27 cellular contexts compared by ENCODE assay signal in the genomic region with DNA sequence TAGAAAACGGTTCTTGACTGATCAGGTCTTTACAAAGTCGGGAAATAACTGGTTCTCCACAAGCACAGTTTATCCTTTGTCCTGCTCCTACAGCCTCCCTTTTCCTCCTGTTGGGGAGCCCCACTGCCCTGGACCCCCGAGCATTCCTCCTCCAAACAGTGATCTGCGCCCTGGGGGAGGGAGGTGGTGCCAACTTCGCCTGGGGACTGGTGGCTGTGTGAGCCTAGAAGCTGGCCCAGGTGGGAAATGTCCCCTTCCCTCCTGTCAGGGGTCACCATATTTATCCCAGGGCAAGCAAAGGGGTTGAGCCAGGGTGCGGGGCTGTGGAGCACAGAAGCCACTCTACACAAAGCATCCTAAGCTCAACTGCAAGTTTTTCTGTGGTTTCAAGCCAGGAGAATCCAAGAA. TPM values are rescaled to one million over a fixed set of nuclear protein-coding genes. Genes with fewer than 3 reads are reported as not detected.
DNase-seq lines count a peak whose midpoint lies in the region; ATAC-seq and TF ChIP-seq lines count a peak whose summit lies in the region.
"Had no signal": no experiment of that assay in that cellular context is flagged by ENCODE, and none has a peak within 500 bp of the region (broad histone marks: within the 10 kb centered on the region; RNA-seq: fewer than 3 reads in every experiment).

No MANE protein-coding gene starts in this region.

- POLR2A ChIA-PET in WTC11 (lab: Charles Lee) = no interaction called here

- H3K9me3 Mint-ChIP-seq in CD4-positive, CD25-positive, alpha-beta regulatory T cell = peaks cover 0 to 11% (median 0%) of the 10 kb centered on the region in 7 donors
- no peaks in the 10 kb centered on the region for H3K9me3 Mint-ChIP-seq in WTC11

- DNase-seq in CD4-positive, CD25-positive, alpha-beta regulatory T cell = no peak
- peak; percentile 43 for DNase-seq in H7
- DNase-seq in WTC11 (ENCODE audit: low spot score) = no peak
- DNase-seq in osteoblast (ENCODE audit: insufficient read length, low spot score, missing footprints) = peak; percentile 79
- DNase-seq in activated CD4-positive, CD25-positive, alpha-beta regulatory T cell (lab: John Stamatoyannopoulos, UW) = no peak
- DNase-seq in medulla oblongata (ENCODE audit: extremely low spot score) = no peak
- DNase-seq in stimulated activated CD4-positive, alpha-beta T cell treated with anti-CD3 and anti-CD28 coated beads, Interleukin-2, amount 100 ng/mL, for 24 hours = no peak
- DNase-seq: AML-193, COR-L47, EL, GDM1, HCEC 1CT, IMR-90, NCI-H1092, NCI-H1417 treated with DMSO at 0.1 percent for 48 hours, NCI-H187, NCI-H2081 treated with DMSO at 0.1 percent for 48 hours, NCI-H2171, NCI-H226, NCI-H510A, NCI-H69, Peyer's patch, SIG-M5 had no signal

- peaks cover 47% of the 10 kb centered on the region for H3K27me3 ChIP-seq in CD4-positive, CD25-positive, alpha-beta regulatory T cell (ENCODE audit: control insufficient read depth, insufficient read depth, low read length)
- H3K27me3 ChIP-seq in H7 (ENCODE audit: control insufficient read depth, insufficient read depth, low read length) (peaks cover 99% of the 10 kb centered on the region), osteoblast (ENCODE audit: insufficient read depth, low read length) (peaks cover 100% of the 10 kb centered on the region)

- H3K4me2 ChIP-seq in osteoblast (ENCODE audit: insufficient read depth, low read length) = no peak overlapping the region

- peaks cover 92% of the 10 kb centered on the region for H3K27me3 Mint-ChIP-seq in CD4-positive, CD25-positive, alpha-beta regulatory T cell
- H3K27me3 Mint-ChIP-seq in WTC11 (ENCODE audit: low read depth) = peaks cover 99% of the 10 kb centered on the region

- H3K79me2 ChIP-seq in osteoblast (ENCODE audit: insufficient read depth, low read length) = no peaks in the 10 kb centered on the region

- H3K4me3 Mint-ChIP-seq in CD4-positive, CD25-positive, alpha-beta regulatory T cell = peak overlapping the region in 3 of 4 donors; percentile 19 to 83 (median 33)
- peak overlapping the region; percentile 22; the same call in 1 of the 2 replicates for H3K4me3 Mint-ChIP-seq in WTC11

- peaks cover 16 to 79% (median 44%) of the 10 kb centered on the region in 4 donors for H3K4me1 Mint-ChIP-seq in CD4-positive, CD25-positive, alpha-beta regulatory T cell
- peaks cover 70% of the 10 kb centered on the region for H3K4me1 Mint-ChIP-seq in WTC11

- no peak overlapping the region for H3K4me3 ChIP-seq in CD4-positive, CD25-positive, alpha-beta regulatory T cell (ENCODE audit: low read depth, low read length)
- H3K4me3 ChIP-seq in H7 (ENCODE audit: insufficient read depth, low read depth, low read length) (no peak overlapping the region), osteoblast (ENCODE audit: insufficient read depth, low read length) (no peak overlapping the region)
- H3K4me3 ChIP-seq: Peyer's patch, SK-N-MC had no signal

- H2AFZ ChIP-seq in osteoblast (ENCODE audit: low read length) = no peak overlapping the region

- peak overlapping the region in 1 of 3 donors; percentile 14 for H3K27ac Mint-ChIP-seq in CD4-positive, CD25-positive, alpha-beta regulatory T cell
- no peak overlapping the region for H3K27ac Mint-ChIP-seq in WTC11

- H3K4me1 ChIP-seq in CD4-positive, CD25-positive, alpha-beta regulatory T cell (ENCODE audit: control insufficient read depth, insufficient read depth, low read length, poor library complexity, severe bottlenecking) = peaks cover 69% of the 10 kb centered on the region
- H3K4me1 ChIP-seq in osteoblast (ENCODE audit: insufficient read depth, low read length) = no peaks in the 10 kb centered on the region

- H3K9me3 ChIP-seq in CD4-positive, CD25-positive, alpha-beta regulatory T cell (ENCODE audit: control insufficient read depth in 2 of 2, low read length in 2 of 2) = no peaks in the 10 kb centered on the region
- H3K9me3 ChIP-seq in osteoblast (ENCODE audit: low read depth, low read length) = no peaks in the 10 kb centered on the region
- H3K9me3 ChIP-seq: Peyer's patch had no signal

- H4K20me1 ChIP-seq in osteoblast (ENCODE audit: insufficient read depth, low read length) = peaks cover 2% of the 10 kb centered on the region

- H3K36me3 ChIP-seq in CD4-positive, CD25-positive, alpha-beta regulatory T cell (ENCODE audit: control insufficient read depth, insufficient read depth, low read length) = no peaks in the 10 kb centered on the region
- H3K36me3 ChIP-seq in H7 (replicated peaks; ENCODE audit: control insufficient read depth, insufficient read depth, low read length) (no peaks in the 10 kb centered on the region), osteoblast (ENCODE audit: insufficient read depth, low read length) (no peaks in the 10 kb centered on the region)
- H3K36me3 ChIP-seq: BLaER1 treated with 17β-estradiol and CSF1 and Interleukin-3, amounts not matched to agents 10 nM and 100 nM; Peyer's patch had no signal

- no peak overlapping the region for H3K27ac ChIP-seq in CD4-positive, CD25-positive, alpha-beta regulatory T cell (ENCODE audit: insufficient read depth, low read length, poor library complexity, severe bottlenecking)
- no peak overlapping the region for H3K27ac ChIP-seq in osteoblast (ENCODE audit: low read depth, low read length)
- H3K27ac ChIP-seq: BLaER1 treated with 17β-estradiol and CSF1 and Interleukin-3, amounts not matched to agents 10 nM and 100 nM; Peyer's patch; SK-N-MC had no signal

- CTCF ChIA-PET in WTC11 (lab: Charles Lee) = interaction anchor here (0.6 to 1.8 kb wide), 4 partner anchors 10 to 418 kb away, joined by 3 to 9 read pairs (median 5); a partner anchor contains a TSS

- TF ChIP-seq CTCF in WTC11 (IDR thresholded peaks at IDR 0.05) (no peak), osteoblast (IDR thresholded peaks at IDR 0.05; ENCODE audit: extremely low read depth, low read depth, low read length) (no peak)

- no peak for ATAC-seq in CD4-positive, CD25-positive, alpha-beta regulatory T cell (ENCODE audit: low read depth in 2 of 2)
- ATAC-seq in WTC11 = no peak

- no peaks in the 10 kb centered on the region for H3K36me3 Mint-ChIP-seq in CD4-positive, CD25-positive, alpha-beta regulatory T cell
- H3K36me3 Mint-ChIP-seq in WTC11 = peaks cover 3% of the 10 kb centered on the region; the same call in 1 of the 2 replicates

TF ChIP-seq in WTC11, 78 proteins besides CTCF, POLR2A, EP300 and RAD21:
- no peak for TF ChIP-seq OVOL2 (CRISPR knock-in tag; IDR thresholded peaks at IDR 0.05; ENCODE audit: borderline replicate concordance)

RNA-seq across cellular contexts. Expression of a gene that starts 5.2 kb away (rescaled TPM):
- total RNA-seq in CD4-positive, CD25-positive, alpha-beta regulatory T cell = not detected
- not detected for polyA plus RNA-seq in CD4-positive, CD25-positive, alpha-beta regulatory T cell
- total RNA-seq in H7 (2014; rRNA removed; shearing (Covaris generic)) = not detected in 2 replicates
- total RNA-seq in WTC11 (2021) (0.23 TPM in 1 of 3 replicates, not detected in the others), osteoblast (not detected in 2 replicates)
- total RNA-seq: CD4-positive, alpha-beta memory T cell; IMR-90 had no signal
- polyA plus RNA-seq: AG04450; CD4-positive, alpha-beta memory T cell; IMR-90 had no signal

RNA-seq across cellular contexts. Expression of a gene that starts 6.9 kb away (rescaled TPM):
- total RNA-seq in CD4-positive, CD25-positive, alpha-beta regulatory T cell = not detected
- under 1 TPM in 1 of 4 donors, not detected in 3; 0.37 TPM for polyA plus RNA-seq in CD4-positive, CD25-positive, alpha-beta regulatory T cell
- 0.07 TPM in 1 of 2 replicates, not detected in the other for total RNA-seq in H7 (2014; rRNA removed; shearing (Covaris generic))
- total RNA-seq in WTC11 (2021) (0.59 to 1.7 TPM (median 1.4 TPM) in 3 replicates), osteoblast (not detected in 2 replicates)
- total RNA-seq: CD4-positive, alpha-beta memory T cell; IMR-90 had no signal
- polyA plus RNA-seq: AG04450; CD4-positive, alpha-beta memory T cell; IMR-90 had no signal

RNA-seq across cellular contexts. Expression of a gene that starts 13.2 kb away (rescaled TPM):
- 162 TPM for total RNA-seq in CD4-positive, CD25-positive, alpha-beta regulatory T cell
- polyA plus RNA-seq in CD4-positive, CD25-positive, alpha-beta regulatory T cell = 100 to 1,000 TPM; 311 to 369 (median 336) TPM
- total RNA-seq in H7 (2014; rRNA removed; shearing (Covaris generic)) = 338 and 359 TPM in 2 replicates
- total RNA-seq in WTC11 (2021) = 180 to 192 TPM (median 186 TPM) in 3 replicates
- total RNA-seq in osteoblast = 107 and 109 TPM in 2 replicates

Comparison
In these comparisons a context has a peak if more than half of its experiments do, and no peak if none do; other contexts are left out.
1. DNase-seq: peak in H7 (single experiment) and osteoblast (single experiment); none in CD4-positive, CD25-positive, alpha-beta regulatory T cell (0 of 3), WTC11 (single experiment), activated CD4-positive, CD25-positive, alpha-beta regulatory T cell (0 of 4), medulla oblongata (single experiment) and stimulated activated CD4-positive, alpha-beta T cell treated with anti-CD3 and anti-CD28 coated beads, Interleukin-2, amount 100 ng/mL, for 24 hours (0 of 2).